ENCODE assay signal across 23 cellular contexts in the genomic region with DNA sequence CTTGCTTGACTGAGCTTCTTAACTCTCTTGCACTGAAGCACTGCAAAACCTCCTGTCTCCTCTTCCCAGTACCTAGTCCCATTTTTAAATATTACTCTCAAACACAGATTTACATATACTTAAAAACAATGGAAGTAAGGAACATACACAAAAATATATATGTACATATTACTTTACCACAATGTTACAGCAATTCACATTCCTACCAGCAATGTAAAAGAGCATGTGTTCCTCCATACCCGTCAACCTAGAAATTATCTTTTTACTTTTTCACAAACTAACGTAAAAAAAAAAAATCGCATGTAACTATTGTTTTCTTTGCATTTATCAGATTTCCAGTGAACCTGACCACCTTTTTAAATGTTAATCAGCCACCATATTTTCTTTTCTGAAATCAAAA.
DNase-seq lines count a peak whose midpoint lies in the region; ATAC-seq and TF ChIP-seq lines count a peak whose summit lies in the region.
"Had no signal": no experiment of that assay in that cellular context is flagged by ENCODE, and none has a peak within 500 bp of the region (broad histone marks: within the 10 kb centered on the region; RNA-seq: fewer than 3 reads in every experiment).

No MANE protein-coding gene starts in this region.

- H3K27ac ChIP-seq in AG04450 (ENCODE audit: low read depth, low read length), result no peak overlapping the region

- no peak for ATAC-seq in T-helper 17 cell
- ATAC-seq: GM12878, HCT116, K562 had no signal

- H3K9me3 Mint-ChIP-seq in nephron, result no peaks in the 10 kb centered on the region
- H3K9me3 Mint-ChIP-seq: CD4-positive, alpha-beta T cell had no signal

- POLR2A ChIA-PET in AG04450 (lab: Yijun Ruan, JAX), result no interaction called here

- H3K27ac Mint-ChIP-seq in T-helper 17 cell (peak overlapping the region; percentile 16), nephron (peak overlapping the region in 2 of 3 experiments; percentile 6 to 48)
- H3K27ac Mint-ChIP-seq: CD4-positive, alpha-beta T cell had no signal

- TF ChIP-seq CTCF in AG04450 (IDR thresholded peaks at IDR 0.05; ENCODE audit: low read depth, low read length), result peak; percentile 19
- peak; percentile 18 for TF ChIP-seq CTCF in epithelial cell of proximal tubule (conservative IDR thresholded peaks at IDR 0.05; ENCODE audit: low read depth, low read length)
- TF ChIP-seq CTCF in nephron (IDR thresholded peaks at IDR 0.05; ENCODE audit: unreplicated experiment in 3 of 3), result no peak

- no peaks in the 10 kb centered on the region for H3K36me3 Mint-ChIP-seq in T-helper 17 cell (ENCODE audit: low read depth)
- peaks cover 48% of the 10 kb centered on the region for H3K36me3 Mint-ChIP-seq in nephron (ENCODE audit: low read depth)

- H3K4me3 ChIP-seq in AG04450 (ENCODE audit: low read depth, low read length) (no peak overlapping the region), epithelial cell of proximal tubule (ENCODE audit: low read depth, low read length) (no peak overlapping the region)
- H3K4me3 ChIP-seq: GM12878, K562 had no signal

- CTCF ChIA-PET in AG04450 (lab: Charles Lee), result interaction anchor here (2.2 kb wide), 1 partner anchor 22 kb away, joined by 15 read pairs; no protein-coding TSS in a partner anchor

- no peak overlapping the region for H3K4me3 Mint-ChIP-seq in T-helper 17 cell
- no peak overlapping the region for H3K4me3 Mint-ChIP-seq in nephron
- H3K4me3 Mint-ChIP-seq: CD4-positive, alpha-beta T cell had no signal

- H3K27me3 ChIP-seq in AG04450 (ENCODE audit: control insufficient read depth, insufficient read depth, low read length), result no peaks in the 10 kb centered on the region
- H3K27me3 ChIP-seq: BE2C had no signal

- DNase-seq in AG04450 (ENCODE audit: low read depth, low spot score), result no peak
- DNase-seq in T-helper 17 cell, result no peak
- no peak for DNase-seq in epithelial cell of proximal tubule (ENCODE audit: low read depth)
- no peak for DNase-seq in midbrain (lab: John Stamatoyannopoulos, UW)
- DNase-seq in H4 (ENCODE audit: low spot score), result no peak
- DNase-seq in NCI-H510A (lab: John Stamatoyannopoulos, UW), result no peak
- no peak for DNase-seq in NAMALWA (ENCODE audit: low spot score)
- DNase-seq: 8988T; BE2C; Caco-2; CD4-positive, alpha-beta T cell; GF-D8; NCI-H1105 treated with DMSO at 0.1 percent for 48 hours; NCI-H1694; NCI-H2081 treated with DMSO at 0.1 percent for 48 hours; NCI-H446 treated with DMSO at 0.1 percent for 48 hours; NCI-H774; OCI-M1; SHP77 had no signal

- H3K9me3 ChIP-seq in AG04450 (ENCODE audit: control insufficient read depth, insufficient read depth, low read length) (no peaks in the 10 kb centered on the region), T-helper 17 cell (ENCODE audit: control insufficient read depth, low read length, poor library complexity, severe bottlenecking) (no peaks in the 10 kb centered on the region)
- H3K9me3 ChIP-seq: BE2C, Caco-2 had no signal

- H3K27me3 Mint-ChIP-seq in T-helper 17 cell (no peaks in the 10 kb centered on the region), nephron (ENCODE audit: low read depth) (no peaks in the 10 kb centered on the region)
- H3K27me3 Mint-ChIP-seq: CD4-positive, alpha-beta T cell had no signal

- peaks cover 2% of the 10 kb centered on the region for H3K4me1 Mint-ChIP-seq in T-helper 17 cell
- H3K4me1 Mint-ChIP-seq in nephron, result no peaks in the 10 kb centered on the region

Comparison
In these comparisons a context has a peak if more than half of its experiments do, and no peak if none do; other contexts are left out.
1. CTCF ChIP-seq: peak in AG04450 (single experiment) and epithelial cell of proximal tubule (single experiment); none in nephron (0 of 3).